ENCODE assay signal across 8 cellular contexts in the genomic region with DNA sequence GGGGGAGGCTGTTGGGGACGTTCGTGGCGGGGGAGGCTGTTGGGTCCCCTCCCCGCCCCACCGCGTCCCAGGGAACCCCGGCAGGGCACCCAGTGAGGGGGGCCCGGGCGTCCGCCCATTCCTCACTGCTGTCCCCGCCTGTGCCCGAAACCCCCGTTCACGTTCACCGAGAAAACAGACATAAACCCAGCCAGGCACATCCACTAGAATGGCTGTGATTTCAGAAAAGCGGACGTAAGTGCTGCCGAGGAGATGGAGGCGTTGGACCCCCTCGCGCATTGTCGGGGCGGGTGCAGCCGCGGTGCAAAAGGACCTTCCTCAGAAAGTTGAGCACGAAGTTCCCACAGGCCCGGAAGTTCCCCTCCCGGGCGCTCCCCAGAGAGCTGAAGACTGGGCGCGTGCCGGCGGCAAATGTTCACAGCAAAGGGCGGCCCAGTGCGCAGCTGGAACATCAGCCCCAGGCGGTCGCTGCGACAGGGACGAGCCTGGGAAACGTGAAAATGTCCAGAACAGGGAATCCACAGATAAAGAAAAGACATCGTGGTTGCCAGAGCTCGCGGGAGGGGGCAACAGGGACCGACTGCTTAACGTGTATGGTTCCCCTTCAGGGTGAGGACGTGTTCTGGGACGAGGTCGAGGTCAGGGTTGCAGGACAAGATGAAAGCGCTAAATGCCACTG. TPM values are rescaled to one million over a fixed set of nuclear protein-coding genes. Genes with fewer than 3 reads are reported as not detected.
DNase-seq lines count a peak whose midpoint lies in the region; ATAC-seq, FAIRE-seq and TF ChIP-seq lines count a peak whose summit lies in the region.

No MANE protein-coding gene starts in this region.

- no peaks in the 10 kb centered on the region for H3K9me3 Mint-ChIP-seq in astrocyte (ENCODE audit: unreplicated experiment)

- CTCF ChIA-PET in IMR-90 (lab: Yijun Ruan, JAX) = interaction anchor here (0.8 to 1.1 kb wide), 3 partner anchors 10 to 33 kb away, joined by 4 read pairs; no protein-coding TSS in a partner anchor

- no peak for TF ChIP-seq RAD21 in IMR-90 (IDR thresholded peaks at IDR 0.05; ENCODE audit: low read length)

- H3K23ac ChIP-seq in IMR-90 (ENCODE audit: low read depth, low read length) = no peak overlapping the region

- TF ChIP-seq POLR2A in IMR-90 (IDR thresholded peaks at IDR 0.05; ENCODE audit: low read depth, low read length) = no peak
- TF ChIP-seq POLR2A in suprapubic skin (IDR thresholded peaks at IDR 0.05) = no peak

- in situ Hi-C loops in IMR-90 (cut with MboI; ENCODE audit: low sequenced_read_pairs) = no loop called here

- peak overlapping the region; percentile 86 for H2AK5ac ChIP-seq in IMR-90 (ENCODE audit: low read depth, low read length)

- H3K36me3 ChIP-seq in DND-41 (ENCODE audit: insufficient read depth, low read length) (peaks cover 3% of the 10 kb centered on the region; the same call in 1 of the 2 replicates), IMR-90 (ENCODE audit: control insufficient read depth, insufficient read depth, low read length) (no peaks in the 10 kb centered on the region), astrocyte (ENCODE audit: insufficient read depth, low read length) (no peaks in the 10 kb centered on the region), suprapubic skin (no peaks in the 10 kb centered on the region)

- H3K27me3 Mint-ChIP-seq in astrocyte (ENCODE audit: low read depth, unreplicated experiment) = peaks cover 42% of the 10 kb centered on the region

- H3K9me3 ChIP-seq in DND-41 (ENCODE audit: insufficient read depth, low read length, severe bottlenecking) (no peaks in the 10 kb centered on the region), IMR-90 (ENCODE audit: control insufficient read depth, insufficient read depth, low read length) (no peaks in the 10 kb centered on the region), astrocyte (ENCODE audit: insufficient read depth, low read depth, low read length) (no peaks in the 10 kb centered on the region), suprapubic skin (no peaks in the 10 kb centered on the region)

- H3K79me1 ChIP-seq in IMR-90 (ENCODE audit: low read depth in 1 of 2, low read length in 2 of 2) = peaks cover 0 to 7% of the 10 kb centered on the region in 2 experiments; a peak in 1 of 4 replicates

- H3K27ac Mint-ChIP-seq in astrocyte (ENCODE audit: unreplicated experiment) = peak overlapping the region; percentile 34

- no peak overlapping the region for H2BK15ac ChIP-seq in IMR-90 (ENCODE audit: low read depth, low read length)

- H3K56ac ChIP-seq in IMR-90 (ENCODE audit: extremely low read depth, insufficient read depth, low read length) = peak overlapping the region; percentile 11; the same call in 1 of the 2 replicates

- H3K9me1 ChIP-seq in IMR-90 (ENCODE audit: insufficient read depth, low read length) = no peaks in the 10 kb centered on the region

- dilution Hi-C loops in IMR-90 (cut with HindIII; ENCODE audit: low sequenced_read_pairs, unreplicated experiment) = no loop called here

- H2BK120ac ChIP-seq in IMR-90 (ENCODE audit: low read depth, low read length) = peak overlapping the region; percentile 40

- H3K79me2 ChIP-seq in DND-41 (ENCODE audit: insufficient read depth, low read length) (no peaks in the 10 kb centered on the region), astrocyte (ENCODE audit: insufficient read depth, low read length) (no peaks in the 10 kb centered on the region)

- H3K4me2 ChIP-seq in DND-41 (ENCODE audit: insufficient read depth, low read length) (peak overlapping the region; percentile 93), IMR-90 (ENCODE audit: low read depth, low read length) (peak overlapping the region; percentile 76), astrocyte (ENCODE audit: low read length) (peak overlapping the region; percentile 89)

- peak overlapping the region; percentile 74; a peak in 3 of 4 replicates for H4K8ac ChIP-seq in IMR-90 (ENCODE audit: low read depth in 2 of 2, low read length in 2 of 2)

- H2AFZ ChIP-seq in DND-41 (ENCODE audit: low read depth, low read length) (peak overlapping the region; percentile 94), IMR-90 (replicated peaks; ENCODE audit: low read length, poor library complexity) (peak overlapping the region; percentile 90), astrocyte (ENCODE audit: low read depth, low read length) (peak overlapping the region; percentile 91)

- peaks cover 20% of the 10 kb centered on the region for H3K4me1 ChIP-seq in DND-41 (ENCODE audit: insufficient read depth, low read length)
- peaks cover 18% of the 10 kb centered on the region for H3K4me1 ChIP-seq in IMR-90 (ENCODE audit: control insufficient read depth, insufficient read depth, low read length)
- peaks cover 12% of the 10 kb centered on the region for H3K4me1 ChIP-seq in astrocyte (ENCODE audit: insufficient read depth, low read length)
- peaks cover 37% of the 10 kb centered on the region for H3K4me1 ChIP-seq in suprapubic skin

- no peak for FAIRE-seq in astrocyte (lab: Jason Lieb, UNC)

- no peaks in the 10 kb centered on the region for H3K36me3 Mint-ChIP-seq in astrocyte (ENCODE audit: low read depth, unreplicated experiment)

- no peak overlapping the region for H3K18ac ChIP-seq in IMR-90 (ENCODE audit: low read depth, low read length)

- no peaks in the 10 kb centered on the region for H3K4me1 Mint-ChIP-seq in astrocyte (ENCODE audit: low read depth, unreplicated experiment)

- H2BK20ac ChIP-seq in IMR-90 (ENCODE audit: low read depth, low read length) = peak overlapping the region; percentile 52

- H3K27me3 ChIP-seq in DND-41 (ENCODE audit: insufficient read depth, low read length, poor library complexity) (no peaks in the 10 kb centered on the region), IMR-90 (ENCODE audit: control insufficient read depth, insufficient read depth, low read length) (peaks cover 2% of the 10 kb centered on the region; the same call in 1 of the 2 replicates), astrocyte (ENCODE audit: insufficient read depth, low read length) (no peaks in the 10 kb centered on the region), suprapubic skin (peaks cover 10% of the 10 kb centered on the region)

- TF ChIP-seq EP300 in suprapubic skin (IDR thresholded peaks at IDR 0.05) = no peak

- intact Hi-C loops in IMR-90 (cut with micrococcal nuclease) = no loop called here

- H4K5ac ChIP-seq in IMR-90 (ENCODE audit: low read depth, low read length) = no peak overlapping the region

- H3K4me3 ChIP-seq in DND-41 (ENCODE audit: low read depth in 1 of 2, low read length in 2 of 2) = peak overlapping the region; percentile 40 to 77; a peak in 3 of 4 replicates
- peak overlapping the region; percentile 48 for H3K4me3 ChIP-seq in IMR-90 (ENCODE audit: insufficient read depth, low read depth, low read length)
- peak overlapping the region; percentile 59 for H3K4me3 ChIP-seq in astrocyte (ENCODE audit: insufficient read depth, low read depth, low read length)
- H3K4me3 ChIP-seq in suprapubic skin = peak overlapping the region; percentile 47

- peak overlapping the region; percentile 84 for H4K91ac ChIP-seq in IMR-90 (ENCODE audit: insufficient read depth, low read depth, low read length)

- H3K14ac ChIP-seq in IMR-90 (replicated peaks; ENCODE audit: low read depth, low read length) = peak overlapping the region; percentile 45; the same call in 1 of the 2 replicates

- peak overlapping the region; percentile 84 for H3K4ac ChIP-seq in IMR-90 (ENCODE audit: low read depth, low read length)

- POLR2A ChIA-PET in IMR-90 (lab: Charles Lee; ENCODE audit: unreplicated experiment) = interaction anchor here (0.6 to 1.1 kb wide), 2 partner anchors 35 to 154 kb away, joined by 3 to 4 read pairs; no protein-coding TSS in a partner anchor

- peak; percentile 82 for DNase-seq in DND-41
- DNase-seq in IMR-90 = no peak
- DNase-seq in astrocyte (ENCODE audit: low read depth) = peak; percentile 24
- DNase-seq in islet precursor cell = peak; percentile 76
- peak; percentile 76 to 82 for DNase-seq in suprapubic skin (ENCODE audit: low spot score in 2 of 2)
- no peak for DNase-seq in cortex of kidney (lab: John Stamatoyannopoulos, UW)

- H4K20me1 ChIP-seq in DND-41 (ENCODE audit: insufficient read depth, low read length) (peaks cover 23% of the 10 kb centered on the region), IMR-90 (ENCODE audit: insufficient read depth, low read length) (no peaks in the 10 kb centered on the region), astrocyte (ENCODE audit: insufficient read depth, low read length) (no peaks in the 10 kb centered on the region)

- peak overlapping the region; percentile 75 for H3K4me3 Mint-ChIP-seq in astrocyte (ENCODE audit: unreplicated experiment)

- H3K27ac ChIP-seq in DND-41 (ENCODE audit: low read length) (peak overlapping the region; percentile 76), IMR-90 (ENCODE audit: insufficient read depth, low read length) (no peak overlapping the region; the same call in 1 of the 2 replicates), astrocyte (ENCODE audit: low read depth, low read length) (no peak overlapping the region), suprapubic skin (no peak overlapping the region)

- H3K9ac ChIP-seq in DND-41 (ENCODE audit: low read depth, low read length) (peak overlapping the region; percentile 65), IMR-90 (ENCODE audit: low read depth, low read length) (peak overlapping the region; percentile 32; the same call in 1 of the 2 replicates), astrocyte (ENCODE audit: low read length) (peak overlapping the region; percentile 52)

- 36% methylated on average over 30 of the region's 49 CpGs; no CpG with 5 or more reads in 1 of the 2 experiments for WGBS in IMR-90 (ENCODE audit: extremely low coverage in 2 of 2, insufficient read length in 1 of 2), 2 experiments
- 8% methylated on average over 33 of the region's 49 CpGs for WGBS in suprapubic skin

- H2BK5ac ChIP-seq in IMR-90 (ENCODE audit: low read depth, low read length, poor library complexity, severe bottlenecking) = no peak overlapping the region

- peak overlapping the region; percentile 85 for H2AK9ac ChIP-seq in IMR-90 (replicated peaks; ENCODE audit: low read depth, low read length, poor library complexity)

- TF ChIP-seq CTCF in DND-41 (IDR thresholded peaks at IDR 0.05; ENCODE audit: borderline replicate concordance, extremely low read depth, low read length, poor library complexity, severe bottlenecking) (no peak), IMR-90 (conservative IDR thresholded peaks at IDR 0.05; ENCODE audit: low read depth, low read length) (no peak), astrocyte (IDR thresholded peaks at IDR 0.05; ENCODE audit: insufficient read depth, low read depth, low read length) (no peak), suprapubic skin (IDR thresholded peaks at IDR 0.05) (no peak)

- peak; percentile 76 for ATAC-seq in DND-41 (ENCODE audit: insufficient read depth, low read depth)
- ATAC-seq in IMR-90 (ENCODE audit: low read depth) = no peak
- no peak for ATAC-seq in GM18517 (IDR thresholded peaks at IDR 0.05; ENCODE audit: unreplicated experiment)
- ATAC-seq in GM19397 (IDR thresholded peaks at IDR 0.05; ENCODE audit: unreplicated experiment) = no peak

- no TSS peak for BruUV-seq in IMR-90 (replicated peaks; lab: Mats Ljungman, UMichigan)

RNA-seq across cellular contexts. Expression of gene SAMD11, which starts 18.5 kb away (rescaled TPM):
- 5.9 and 6.9 TPM in 2 replicates for total RNA-seq in IMR-90 (2012; rRNA removed)
- polyA plus RNA-seq in IMR-90 (2012; rRNA removed) = 22.9 and 31.9 TPM in 2 replicates
- 7.3 and 10.5 TPM in 2 replicates for polyA plus RNA-seq in IMR-90 (2012; cell fraction: cytosol; rRNA removed)
- polyA plus RNA-seq in IMR-90 (2012; cell fraction: nucleus; rRNA removed; ENCODE audit: low replicate concordance) = 30.0 and 141 TPM in 2 replicates
- 6.0 and 9.5 TPM in 2 replicates for total RNA-seq in astrocyte
- 1 to 10 TPM in 2 of 4 donors, under 1 TPM in 1, not detected in 1; 0.85 to 2.0 (median 1.5) TPM for total RNA-seq in suprapubic skin

RNA-seq across cellular contexts. Expression of gene NOC2L, which starts 53.8 kb away (rescaled TPM):
- 105 and 106 TPM in 2 replicates for total RNA-seq in IMR-90 (2012; rRNA removed)
- 74.2 and 75.7 TPM in 2 replicates for polyA plus RNA-seq in IMR-90 (2012; rRNA removed)
- 54.0 and 63.6 TPM in 2 replicates for polyA plus RNA-seq in IMR-90 (2012; cell fraction: cytosol; rRNA removed)
- 86.7 and 138 TPM in 2 replicates for polyA plus RNA-seq in IMR-90 (2012; cell fraction: nucleus; rRNA removed; ENCODE audit: low replicate concordance)
- 83.7 and 91.4 TPM in 2 replicates for total RNA-seq in astrocyte
- 10 to 100 TPM; 45.6 to 61.9 (median 56.3) TPM for total RNA-seq in suprapubic skin

RNA-seq across cellular contexts. Expression of gene KLHL17, which starts 55.2 kb away (rescaled TPM):
- total RNA-seq in IMR-90 (2012; rRNA removed) (3.4 and 3.6 TPM in 2 replicates), astrocyte (25.6 and 25.9 TPM in 2 replicates), suprapubic skin (10 to 100 TPM in 3 of 4 donors, 1 to 10 TPM in 1; 9.7 to 38.3 (median 17.0) TPM)
- 41.0 and 50.7 TPM in 2 replicates for polyA plus RNA-seq in IMR-90 (2012; rRNA removed)
- 14.1 and 16.5 TPM in 2 replicates for polyA plus RNA-seq in IMR-90 (2012; cell fraction: cytosol; rRNA removed)
- 305 and 1,032 TPM in 2 replicates for polyA plus RNA-seq in IMR-90 (2012; cell fraction: nucleus; rRNA removed; ENCODE audit: low replicate concordance)

Comparison
In these comparisons a context has a peak if more than half of its experiments do, and no peak if none do; other contexts are left out.
1. DNase-seq: peak in DND-41 (single experiment), astrocyte (single experiment), islet precursor cell (single experiment) and suprapubic skin (2 of 2); none in IMR-90 (single experiment) and cortex of kidney (single experiment).
2. Peak in every context shown above with its lines, with median percentiles within 50 percentile points of each other: H2AFZ ChIP-seq, H3K4me2 ChIP-seq, H3K4me3 ChIP-seq and H3K9ac ChIP-seq.